ENCODE assay signal across 15 cellular contexts in the genomic region with DNA sequence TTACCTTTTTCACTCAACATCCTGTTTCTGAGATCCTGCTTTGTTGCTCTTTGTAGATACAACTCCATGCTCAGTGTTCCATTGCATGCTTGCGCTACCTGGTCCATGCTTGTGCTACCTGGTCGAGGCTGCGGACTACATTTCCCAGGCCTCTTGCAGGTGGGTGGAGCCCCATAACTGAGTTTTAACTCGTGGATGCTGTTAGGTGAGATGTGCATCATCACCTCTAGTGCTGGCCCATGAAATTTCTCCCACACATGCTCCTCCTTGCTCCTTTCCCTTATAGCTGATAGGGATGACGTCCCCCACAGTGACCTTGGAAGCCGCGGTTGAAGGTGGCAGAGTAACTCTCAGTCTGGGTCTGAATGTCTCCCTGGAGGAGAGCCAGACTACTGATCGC. TPM values are rescaled to one million over a fixed set of nuclear protein-coding genes. Genes with fewer than 3 reads are reported as not detected.
DNase-seq lines count a peak whose midpoint lies in the region; ATAC-seq, FAIRE-seq and TF ChIP-seq lines count a peak whose summit lies in the region.
"Had no signal": no experiment of that assay in that cellular context is flagged by ENCODE, and none has a peak within 500 bp of the region (broad histone marks: within the 10 kb centered on the region; RNA-seq: fewer than 3 reads in every experiment).

No MANE protein-coding gene starts in this region.

- no peaks in the 10 kb centered on the region for H3K79me1 ChIP-seq in neuronal stem cell (ENCODE audit: low read depth, low read length)

- H3K36me3 ChIP-seq in GM12878 (ENCODE audit: control insufficient read depth in 2 of 2, insufficient read depth in 2 of 2, low read length in 1 of 2) (no peaks in the 10 kb centered on the region), neuronal stem cell (replicated peaks in 1 of 2; ENCODE audit: control insufficient read depth in 2 of 2, insufficient read depth in 2 of 2, low read length in 2 of 2) (no peaks in the 10 kb centered on the region), spleen (no peaks in the 10 kb centered on the region)
- H3K36me3 ChIP-seq: BE2C had no signal

- no peak overlapping the region for H3K9ac ChIP-seq in GM12878 (ENCODE audit: control insufficient read depth, insufficient read depth, low read length)
- no peak overlapping the region for H3K9ac ChIP-seq in neuronal stem cell (ENCODE audit: low read depth, low read length, poor library complexity)

- 43% methylated on average over 8 of the region's 8 CpGs for WGBS in GM12878 (ENCODE audit: insufficient coverage, insufficient replicate concordance, low lambda C conversion rate, missing lambda C conversion rate)
- no CpG with 5 or more reads among the region's 8 CpGs for WGBS in neuronal stem cell (ENCODE audit: extremely low coverage in 2 of 2, insufficient read length in 2 of 2, insufficient replicate concordance in 1 of 2), 2 donors
- WGBS in spleen, 5 donors, result 73 to 80% (median 77%) methylated on average over 8 of the region's 8 CpGs

- H3K14ac ChIP-seq in neuronal stem cell (ENCODE audit: low read length), result no peak overlapping the region

- in situ Hi-C loops in GM12878 (cut with MboI), result no loop called here

- H3K4me3 ChIP-seq in GM12878, result no peak overlapping the region; the same call in 1 of the 2 replicates
- no peak overlapping the region for H3K4me3 ChIP-seq in neuronal stem cell (ENCODE audit: low read length in 2 of 2)
- no peak overlapping the region for H3K4me3 ChIP-seq in spleen

- H4K8ac ChIP-seq in neuronal stem cell (ENCODE audit: low read depth, low read length), result no peak overlapping the region

- peak; percentile 85 for FAIRE-seq in GM12891 (lab: Jason Lieb, UNC)
- no peak for FAIRE-seq in GM12878 (lab: Jason Lieb, UNC)
- FAIRE-seq: RCC 7860 had no signal

- H3K27me3 Mint-ChIP-seq in T-cell, result peaks cover 0 to 3% of the 10 kb centered on the region in 2 donors

- peak overlapping the region; percentile 2 for H3K23ac ChIP-seq in neuronal stem cell (ENCODE audit: low read depth, low read length, poor library complexity)

- H3K4me1 ChIP-seq in GM12878 (ENCODE audit: control insufficient read depth, insufficient read depth, low read length) (peaks cover 23% of the 10 kb centered on the region), neuronal stem cell (ENCODE audit: control insufficient read depth in 2 of 2, insufficient read depth in 1 of 2, low read depth in 1 of 2, low read length in 2 of 2) (no peaks in the 10 kb centered on the region), spleen (peaks cover 0 to 25% (median 9%) of the 10 kb centered on the region in 6 donors)
- H3K4me1 ChIP-seq: BE2C had no signal

- H2BK5ac ChIP-seq in neuronal stem cell (ENCODE audit: low read length), result no peak overlapping the region

- no peak overlapping the region for H2AK5ac ChIP-seq in neuronal stem cell (ENCODE audit: low read depth, low read length)

- POLR2A ChIA-PET in GM12878 (lab: Charles Lee) (no interaction called here), T-cell (lab: Charles Lee) (no interaction called here)

- no peak for TF ChIP-seq POLR2A in GM12891 (IDR thresholded peaks at IDR 0.05; ENCODE audit: low read depth, low read length)
- TF ChIP-seq POLR2A in GM12878 (IDR thresholded peaks at IDR 0.05; ENCODE audit: low read depth, low read length), result no peak
- no peak for TF ChIP-seq POLR2A in spleen (IDR thresholded peaks at IDR 0.05)

- no TSS peak for BruUV-seq in GM12878 (replicated peaks; lab: Mats Ljungman, UMichigan)

- H3K9me3 Mint-ChIP-seq in T-cell, result no peaks in the 10 kb centered on the region
- H3K9me3 Mint-ChIP-seq: T-helper 2 cell treated with Interferon-gamma antibody and Interleukin-4, amounts not matched to agents 5 μg/mL and 100 μg/mL, for 36 hours had no signal

- no peaks in the 10 kb centered on the region for H3K27me3 ChIP-seq in GM12878 (replicated peaks in 1 of 2; ENCODE audit: control insufficient read depth in 2 of 2, insufficient read depth in 2 of 2, low read length in 1 of 2)
- no peaks in the 10 kb centered on the region for H3K27me3 ChIP-seq in neuronal stem cell (ENCODE audit: control insufficient read depth in 3 of 3, insufficient read depth in 3 of 3, low read depth in 1 of 3, low read length in 3 of 3)
- no peaks in the 10 kb centered on the region for H3K27me3 ChIP-seq in spleen (replicated peaks in 1 of 7)
- H3K27me3 ChIP-seq: BE2C had no signal

- peak overlapping the region; percentile 63 for H3K27ac ChIP-seq in GM12878 (ENCODE audit: control insufficient read depth, insufficient read depth)
- no peak overlapping the region for H3K27ac ChIP-seq in neuronal stem cell (replicated peaks; ENCODE audit: low read length)
- H3K27ac ChIP-seq in spleen, result peak overlapping the region in 4 of 8 donors; percentile 23 to 66 (median 42)

- no peak for TF ChIP-seq RAD21 in GM12878 (IDR thresholded peaks at IDR 0.05; ENCODE audit: insufficient read depth, low read depth, low read length)

- TF ChIP-seq EP300 in GM12878 (IDR thresholded peaks at IDR 0.05; ENCODE audit: borderline replicate concordance in 1 of 2, control insufficient read depth in 1 of 2, low read depth in 2 of 2, low read length in 2 of 2), result no peak

- H2AFZ ChIP-seq in GM12878 (ENCODE audit: control insufficient read depth, low read depth, low read length) (peak overlapping the region; percentile 82), neuronal stem cell (ENCODE audit: low read length) (no peak overlapping the region)

- H2BK120ac ChIP-seq in neuronal stem cell (ENCODE audit: low read depth, low read length), result no peak overlapping the region

- no peaks in the 10 kb centered on the region for H3K79me2 ChIP-seq in GM12878 (ENCODE audit: control insufficient read depth, insufficient read depth, low read length)

- peaks cover 0 to 3% (median 2%) of the 10 kb centered on the region in 3 donors for H3K4me1 Mint-ChIP-seq in T-cell

- no peak overlapping the region for H2BK15ac ChIP-seq in neuronal stem cell (ENCODE audit: low read length)

- RAD21 ChIA-PET in GM12878 (lab: Charles Lee; ENCODE audit: unreplicated experiment), result no interaction called here

- DNase-seq in GM12891 (ENCODE audit: insufficient read length, low spot score) (no peak), GM12878 (ENCODE audit: low read depth, low spot score) (no peak), neuronal stem cell (ENCODE audit: low spot score) (no peak), NCI-H82 (lab: John Stamatoyannopoulos, UW) (no peak), spleen (no peak), germinal center (ENCODE audit: low spot score) (no peak), T-cell (no peak)
- DNase-seq: ACHN, BE2C, GOT3, IMR-90, SIG-M5 had no signal

- CTCF ChIA-PET in GM12878 (lab: Yijun Ruan, JAX) (interaction anchor here (1.0 kb wide), 1 partner anchor 127 kb away, joined by 3 read pairs; no protein-coding TSS in a partner anchor), T-cell (lab: Charles Lee) (no interaction called here)

- peak; percentile 42 for ATAC-seq in HG02610 (IDR thresholded peaks at IDR 0.05; ENCODE audit: unreplicated experiment)
- ATAC-seq in GM12878, result peak; percentile 80
- ATAC-seq in T-cell (replicated peaks in 1 of 4), result no peak

- H2BK12ac ChIP-seq in neuronal stem cell (ENCODE audit: low read length), result no peak overlapping the region

- H3K18ac ChIP-seq in neuronal stem cell (ENCODE audit: low read length), result no peak overlapping the region

- no peak overlapping the region for H3K27ac Mint-ChIP-seq in T-cell
- H3K27ac Mint-ChIP-seq: T-helper 2 cell treated with Interferon-gamma antibody and Interleukin-4, amounts not matched to agents 5 μg/mL and 100 μg/mL, for 36 hours had no signal

- SMC1A ChIA-PET in GM12878 (lab: Charles Lee; ENCODE audit: uncharacterized antibody, unreplicated experiment), result interaction anchor here (1.9 kb wide), 1 partner anchor 19 kb away, joined by 6 read pairs; no protein-coding TSS in a partner anchor

- H4K20me1 ChIP-seq in GM12878 (ENCODE audit: control insufficient read depth, insufficient read depth), result no peaks in the 10 kb centered on the region

- no peak overlapping the region for H4K91ac ChIP-seq in neuronal stem cell (ENCODE audit: low read depth, low read length, poor library complexity)

- TF ChIP-seq CTCF in GM12878 (IDR thresholded peaks at IDR 0.05 in 2 of 3, conservative IDR thresholded peaks at IDR 0.05 in 1 of 3; ENCODE audit: control insufficient read depth in 2 of 3, extremely low read depth in 1 of 3, insufficient read depth in 1 of 3, low read depth in 3 of 3, low read length in 3 of 3) (no peak), spleen (IDR thresholded peaks at IDR 0.05 in 8 of 11, conservative IDR thresholded peaks at IDR 0.05 in 3 of 11) (no peak)

- no peaks in the 10 kb centered on the region for H3K36me3 Mint-ChIP-seq in T-cell

- no peak overlapping the region for H3K4ac ChIP-seq in neuronal stem cell (ENCODE audit: low read length)

- no peak overlapping the region for H3K4me3 Mint-ChIP-seq in T-cell
- H3K4me3 Mint-ChIP-seq: T-helper 2 cell treated with Interferon-gamma antibody and Interleukin-4, amounts not matched to agents 5 μg/mL and 100 μg/mL, for 36 hours had no signal

- no peaks in the 10 kb centered on the region; the same call in 2 of the 3 replicates for H3K9me3 ChIP-seq in GM12878 (replicated peaks; ENCODE audit: control insufficient read depth, insufficient read depth, low read length)
- H3K9me3 ChIP-seq in neuronal stem cell (replicated peaks in 1 of 2; ENCODE audit: control insufficient read depth in 2 of 2, insufficient read depth in 1 of 2, low read depth in 1 of 2, low read length in 2 of 2), result no peaks in the 10 kb centered on the region
- no peaks in the 10 kb centered on the region for H3K9me3 ChIP-seq in spleen
- H3K9me3 ChIP-seq: BE2C had no signal

- H3K4me2 ChIP-seq in GM12878 (ENCODE audit: control insufficient read depth, insufficient read depth), result peak overlapping the region; percentile 80
- no peak overlapping the region for H3K4me2 ChIP-seq in neuronal stem cell (ENCODE audit: insufficient read depth, low read length, poor library complexity, severe bottlenecking)

- intact Hi-C loops in GM12878 (cut with micrococcal nuclease; ENCODE audit: unreplicated experiment), result no loop called here
- intact Hi-C loops in spleen (cut with DNase I; ENCODE audit: low total_unique reads), result no loop called here

RNA-seq across cellular contexts. Expression of gene PREX1, which starts 11.7 kb away (rescaled TPM):
- 54.9 TPM for polyA plus RNA-seq in GM12891 (2012; ENCODE audit: low read depth, missing spikeins)
- 138 and 148 TPM in 2 replicates for total RNA-seq in GM12878 (2013; cell fraction: nucleolus; rRNA removed)
- 79.5 and 82.6 TPM in 2 replicates for total RNA-seq in GM12878 (2014; rRNA removed)
- total RNA-seq in GM12878 (2014; rRNA removed; fragmentation: Illumina TruSeq; extraction: Trizol), result 41.9 and 48.6 TPM in 2 replicates
- total RNA-seq in GM12878 (2021), result 108 and 114 TPM in 2 replicates
- 23.6 TPM for polyA plus RNA-seq in GM12878 (2011; ENCODE audit: low read depth)
- 16.3 and 29.3 TPM in 2 replicates for polyA plus RNA-seq in GM12878 (2011; rRNA removed)
- 30.8 and 32.4 TPM in 2 replicates for polyA plus RNA-seq in GM12878 (2011; cell fraction: cytosol; rRNA removed)
- polyA plus RNA-seq in GM12878 (2011; cell fraction: nucleus; rRNA removed), result 74.6 and 90.7 TPM in 2 replicates
- polyA plus RNA-seq in GM12878 (2012), result 56.3 and 62.3 TPM in 2 replicates
- 25.2 and 49.0 TPM in 2 replicates for polyA plus RNA-seq in GM12878 (2014; fragmentation: Illumina TruSeq; extraction: Trizol)
- 1 to 10 TPM; 2.6 to 6.7 TPM for polyA plus RNA-seq in GM12878 (2014; fragmentation: Nextera tagmentation; extraction: Ambion mirVana)
- polyA plus RNA-seq in GM12878 (2014; rRNA removed), result 60.5 and 76.1 TPM in 2 replicates
- polyA plus RNA-seq in GM12878 (2016; fragmentation: Nextera tagmentation; extraction: Ambion mirVana), result 10 to 100 TPM; 17.7 to 22.1 TPM
- 42.1 and 65.5 TPM in 2 replicates for polyA minus RNA-seq in GM12878 (2011; rRNA and poly(A)+ RNA removed)
- polyA minus RNA-seq in GM12878 (2011; cell fraction: cytosol; rRNA and poly(A)+ RNA removed), result 21.6 and 22.1 TPM in 2 replicates
- 31.8 and 50.9 TPM in 2 replicates for polyA minus RNA-seq in GM12878 (2011; cell fraction: nucleus; rRNA and poly(A)+ RNA removed)
- polyA plus RNA-seq in neuronal stem cell (2013, experiment 1 of 2), result 10.0 TPM
- polyA plus RNA-seq in neuronal stem cell (2013, experiment 2 of 2), result 10.7 TPM
- total RNA-seq in spleen, result 100 to 1,000 TPM; 116 to 279 (median 166) TPM
- 10 to 100 TPM; 36.7 to 76.7 (median 49.7) TPM for polyA plus RNA-seq in spleen
- 100 to 1,000 TPM in 4 of 5 donors, 10 to 100 TPM in 1; 99.2 to 181 (median 137) TPM for total RNA-seq in T-cell

Comparison
In these comparisons a context has a peak if more than half of its experiments do, and no peak if none do; other contexts are left out.
1. ATAC-seq: peak in HG02610 (single experiment) and GM12878 (single experiment); none in T-cell (0 of 4).